13 cellular contexts compared by ENCODE assay signal in the genomic region with DNA sequence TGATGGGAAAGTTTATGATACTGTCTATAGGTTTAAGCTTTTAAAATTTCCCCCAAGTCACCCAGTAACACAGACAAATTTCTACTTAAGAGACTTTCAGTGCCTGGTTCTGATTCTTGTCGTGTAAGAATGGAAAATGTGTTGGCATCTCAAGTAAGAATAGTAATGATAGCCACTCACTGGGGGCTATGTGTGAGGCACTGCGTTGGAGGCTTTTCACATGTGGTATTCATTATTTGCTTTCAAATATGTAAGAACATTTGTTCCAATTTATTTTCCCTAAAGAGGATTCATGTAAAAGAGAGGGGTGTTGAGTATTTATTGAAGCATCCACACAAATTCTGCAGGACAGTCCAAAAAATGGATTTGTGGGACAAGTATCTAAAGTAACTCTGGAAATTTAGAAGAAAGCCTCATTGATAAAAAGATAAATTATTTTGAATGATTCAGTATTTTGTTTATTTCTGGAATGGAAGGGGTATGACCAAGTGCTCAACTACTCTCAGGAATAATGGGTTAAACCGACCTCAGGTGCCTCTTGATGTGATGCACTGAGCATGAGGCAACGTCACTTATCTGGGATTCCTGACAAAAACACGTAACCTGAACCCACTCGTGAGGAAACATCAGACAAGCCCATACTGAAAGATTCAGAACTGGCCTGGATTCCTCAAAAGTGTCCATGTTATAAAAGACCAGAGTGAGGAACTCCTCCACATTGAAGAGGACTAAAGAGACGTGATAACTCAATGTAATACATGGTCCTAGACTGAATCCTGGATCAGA.
"Had no signal": no experiment of that assay in that cellular context is flagged by ENCODE, and none has a peak within 500 bp of the region (broad histone marks: within the 10 kb centered on the region; RNA-seq: fewer than 3 reads in every experiment).

No MANE protein-coding gene starts in this region.

- H3K36me3 ChIP-seq: brain microvascular endothelial cell had no signal

- DNase-seq: activated effector memory CD4-positive, alpha-beta T cell treated with Interleukin-2 at 50 U/mL for 16 hours; activated T-cell treated with anti-CD3 and anti-CD28 coated beads, Interleukin-2, amount 50 U/mL, for 24 hours; amygdala; brain microvascular endothelial cell; cerebellar nuclear complex; hypothalamus; naive B cell; psoas muscle; stimulated activated CD4-positive, alpha-beta T cell treated with anti-CD3 and anti-CD28 coated beads, Interleukin-2, amount 100 ng/mL, for 48 hours; stimulated activated naive CD4-positive, alpha-beta T cell treated with Interleukin-2 at 50 U/mL for 16 hours had no signal

- H3K9me3 ChIP-seq: psoas muscle had no signal

- ATAC-seq: activated CD4-positive, CD25-positive, alpha-beta regulatory T cell treated with anti-CD3 and anti-CD28 coated beads, Interleukin-2, amount 50 U/mL, for 24 hours; esophagus mucosa had no signal

- H3K27me3 ChIP-seq: brain microvascular endothelial cell had no signal

- H3K4me3 ChIP-seq: lung, psoas muscle had no signal

- H3K27ac ChIP-seq: brain microvascular endothelial cell, psoas muscle had no signal
